17 cellular contexts compared by ENCODE assay signal in the genomic region with DNA sequence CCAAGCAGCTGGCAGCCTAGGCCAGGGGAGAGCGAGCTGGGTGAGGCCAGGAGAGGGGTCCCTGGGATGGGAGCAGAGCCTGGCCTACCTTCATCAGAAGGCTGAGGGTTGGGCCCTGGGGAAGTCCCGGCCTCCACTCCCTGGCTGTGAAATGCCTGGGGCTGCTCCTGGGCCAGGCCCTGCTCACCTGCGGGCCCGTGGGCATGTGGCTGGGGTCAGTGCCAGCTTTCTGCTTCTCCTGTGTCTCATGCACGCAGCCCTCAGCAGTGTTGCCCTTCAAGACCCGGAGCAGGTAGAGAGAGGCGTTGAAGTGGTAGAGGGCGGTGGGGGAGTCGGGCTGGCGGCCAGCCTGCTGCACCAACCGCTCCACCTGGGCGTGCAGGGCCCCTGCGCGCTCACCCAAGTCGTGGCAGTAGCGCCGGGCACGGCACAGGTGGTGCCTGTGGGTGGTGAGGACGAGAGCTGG.
"Had no signal": no experiment of that assay in that cellular context is flagged by ENCODE, and none has a peak within 500 bp of the region (broad histone marks: within the 10 kb centered on the region; RNA-seq: fewer than 3 reads in every experiment).

No MANE protein-coding gene starts in this region.

- H3K27ac ChIP-seq: lower lobe of right lung, right atrium auricular region, testis, WERI-Rb-1 had no signal

- H3K4me3 ChIP-seq: body of pancreas, coronary artery, lower lobe of right lung, right atrium auricular region, testis, upper lobe of left lung had no signal

- H3K4me1 ChIP-seq: body of pancreas had no signal

- DNase-seq: activated CD4-positive, alpha-beta T cell treated with anti-CD3 and anti-CD28 coated beads, Interleukin-2, amount 50 U/mL, for 48 hours; activated naive CD4-positive, alpha-beta T cell treated with anti-CD3 and anti-CD28 coated beads, Interleukin-2, amount 10 ng/mL, durations not matched to agents 7 days and 5 days; effector CD8-positive, alpha-beta T cell; foreskin fibroblast; occipital lobe; small intestine; stimulated activated CD4-positive, alpha-beta T cell treated with anti-CD3 and anti-CD28 coated beads, Interleukin-4, amount 100 ng/mL, for 4 hours; stimulated activated CD8-positive, alpha-beta memory T cell treated with anti-CD3 and anti-CD28 coated beads, Interleukin-4, amount 100 ng/mL, for 48 hours; stimulated activated naive CD8-positive, alpha-beta T cell treated with anti-CD3 and anti-CD28 coated beads, Interleukin-15, Interleukin-2, amounts not matched to agents 100 U/mL and 50 U/mL, for 24 hours; testis; WERI-Rb-1 had no signal

- H3K9me3 ChIP-seq: body of pancreas, lower lobe of right lung, right atrium auricular region, testis, upper lobe of left lung had no signal

- H3K27me3 ChIP-seq: body of pancreas, right atrium auricular region, testis, upper lobe of left lung had no signal

- ATAC-seq: activated T-helper 17 cell treated with anti-CD3 and anti-CD28 coated beads, Interleukin-2, amount 50 U/mL, for 72 hours; body of pancreas; lower lobe of right lung; stimulated activated naive CD8-positive, alpha-beta T cell treated with anti-CD3 and anti-CD28 coated beads, Interleukin-15, Interleukin-2, amounts not matched to agents 100 U/mL and 50 U/mL, for 24 hours had no signal
